Comparison of ENCODE assay signal across 20 cellular contexts in genomic region chr17:40456396-40456951, GRCh38. TPM values are rescaled to one million over a fixed set of nuclear protein-coding genes. Genes with fewer than 3 reads are reported as not detected.
A peak's percentile ranks its signal among the peaks of the same experiment; 100 is the strongest.
DNase-seq lines count a peak whose midpoint lies in the region; ATAC-seq lines count a peak whose summit lies in the region.
"Had no signal": no experiment of that assay in that cellular context is flagged by ENCODE, and none has a peak within 500 bp of the region (broad histone marks: within the 10 kb centered on the region; RNA-seq: fewer than 3 reads in every experiment).

No MANE protein-coding gene starts in this region.

- no peak overlapping the region for H3K4me3 ChIP-seq in rectal smooth muscle tissue (ENCODE audit: low read length)
- H3K4me3 ChIP-seq: SJSA1 had no signal

- DNase-seq in Right ventricle myocardium inferior (ENCODE audit: missing footprints) (no peak), cardiac septum (ENCODE audit: low spot score) (no peak), left ventricle myocardium superior (peak; percentile 71), amniotic stem cell (lab: John Stamatoyannopoulos, UW) (no peak), epidermal melanocyte (ENCODE audit: insufficient read length, low spot score) (no peak), activated gamma-delta T cell treated with Interleukin-2 at 50 U/mL for 16 hours (no peak)
- DNase-seq: 8988T; activated CD8-positive, alpha-beta memory T cell treated with anti-CD3 and anti-CD28 coated beads, Interleukin-2, amount 10 ng/mL, durations not matched to agents 7 days and 5 days; DMS53; foreskin keratinocyte; natural killer cell; NCI-H2029; NCI-H524 had no signal

- intact Hi-C loops in Right ventricle myocardium inferior (cut with DNase I): no loop called here
- intact Hi-C loops in cardiac septum (cut with DNase I): no loop called here
- intact Hi-C loops in left ventricle myocardium superior (cut with micrococcal nuclease): no loop called here

- no peak overlapping the region for H3K9ac ChIP-seq in rectal smooth muscle tissue (ENCODE audit: low read length)

- H3K27me3 ChIP-seq in rectal smooth muscle tissue (ENCODE audit: control insufficient read depth, insufficient read depth, low read length): no peaks in the 10 kb centered on the region
- H3K27me3 ChIP-seq: SJSA1 had no signal

- peaks cover 76% of the 10 kb centered on the region for H3K4me1 ChIP-seq in rectal smooth muscle tissue (ENCODE audit: control insufficient read depth, insufficient read depth, low read length)

- H3K36me3 ChIP-seq in rectal smooth muscle tissue (ENCODE audit: control insufficient read depth, insufficient read depth, low read length): peaks cover 31% of the 10 kb centered on the region

- ATAC-seq in Right ventricle myocardium inferior: peak; percentile 21
- ATAC-seq in left ventricle myocardium superior: peak; percentile 27
- no peak for ATAC-seq in GM21528 (IDR thresholded peaks at IDR 0.05; ENCODE audit: low FRiP score, unreplicated experiment)
- ATAC-seq: activated CD4-positive, CD25-positive, alpha-beta regulatory T cell treated with anti-CD3 and anti-CD28 coated beads, Interleukin-2, amount 50 U/mL, for 24 hours; activated CD8-positive, alpha-beta memory T cell treated with anti-CD3 and anti-CD28 coated beads, Interleukin-2, amount 10 ng/mL, durations not matched to agents 7 days and 5 days; foreskin keratinocyte; HCT116; natural killer cell had no signal

- H3K27ac ChIP-seq in rectal smooth muscle tissue (ENCODE audit: low read depth, low read length): peak overlapping the region; percentile 68
- H3K27ac ChIP-seq: foreskin keratinocyte had no signal

RNA-seq across cellular contexts. Expression of gene IGFBP4, which starts 13.2 kb away (rescaled TPM):
- total RNA-seq in Right ventricle myocardium inferior: 228 TPM
- total RNA-seq in cardiac septum: 164 TPM
- 176 TPM for total RNA-seq in left ventricle myocardium superior

RNA-seq across cellular contexts. Expression of gene TOP2A, which starts 38.8 kb away (rescaled TPM):
- total RNA-seq in Right ventricle myocardium inferior (3.0 TPM), cardiac septum (0.51 TPM), left ventricle myocardium superior (1.1 TPM)

RNA-seq across cellular contexts. Expression of gene TNS4, which starts 44.9 kb away (rescaled TPM):
- total RNA-seq in Right ventricle myocardium inferior (not detected), cardiac septum (not detected), left ventricle myocardium superior (not detected)
- total RNA-seq: lung microvascular endothelial cell, pulmonary artery endothelial cell, SJSA1 had no signal
